Comparison of ENCODE assay signal across 14 cellular contexts in genomic region chr1:185409345-185409744, GRCh38.
"Had no signal": no experiment of that assay in that cellular context is flagged by ENCODE, and none has a peak within 500 bp of the region (broad histone marks: within the 10 kb centered on the region; RNA-seq: fewer than 3 reads in every experiment).

No MANE protein-coding gene starts in this region.

- H3K36me3 Mint-ChIP-seq: activated CD4-positive, alpha-beta memory T cell treated with anti-CD3 and anti-CD28 coated beads for 36 hours; neural progenitor cell had no signal

- H3K4me3 Mint-ChIP-seq: activated CD4-positive, alpha-beta memory T cell treated with anti-CD3 and anti-CD28 coated beads for 36 hours; activated naive CD4-positive, alpha-beta T cell treated with anti-CD3 and anti-CD28 coated beads for 36 hours; endodermal cell; neural progenitor cell; stimulated activated naive CD8-positive, alpha-beta T cell treated with anti-CD3 and anti-CD28 coated beads, Interleukin-15, amount 100 ng/mL, for 72 hours had no signal

- H3K4me1 Mint-ChIP-seq: endodermal cell had no signal

- ATAC-seq: left lung; psoas muscle; right cardiac atrium; stimulated activated naive CD8-positive, alpha-beta T cell treated with anti-CD3 and anti-CD28 coated beads, Interleukin-15, amount 100 ng/mL, for 72 hours had no signal

- H3K4me1 ChIP-seq: body of pancreas, psoas muscle, upper lobe of right lung had no signal

- H3K27ac Mint-ChIP-seq: activated CD4-positive, alpha-beta memory T cell treated with anti-CD3 and anti-CD28 coated beads for 36 hours; activated naive CD4-positive, alpha-beta T cell treated with anti-CD3 and anti-CD28 coated beads for 36 hours; endodermal cell; neural progenitor cell had no signal

- H3K4me2 ChIP-seq: neural progenitor cell had no signal

- DNase-seq: activated CD4-positive, alpha-beta memory T cell treated with anti-CD3 and anti-CD28 coated beads for 36 hours; activated naive CD4-positive, alpha-beta T cell treated with anti-CD3 and anti-CD28 coated beads for 36 hours; body of pancreas; dorsolateral prefrontal cortex; endodermal cell; left lung; psoas muscle; right cardiac atrium; stimulated activated CD4-positive, alpha-beta T cell treated with anti-CD3 and anti-CD28 coated beads, Interleukin-15, amount 100 ng/mL, for 24 hours; stimulated activated CD4-positive, alpha-beta T cell treated with anti-CD3 and anti-CD28 coated beads, Interleukin-2, amount 100 ng/mL, for 48 hours; stimulated activated naive CD8-positive, alpha-beta T cell treated with anti-CD3 and anti-CD28 coated beads, Interleukin-15, amount 100 ng/mL, for 72 hours; upper lobe of right lung had no signal

- H3K27me3 Mint-ChIP-seq: activated CD4-positive, alpha-beta memory T cell treated with anti-CD3 and anti-CD28 coated beads for 36 hours; stimulated activated naive CD8-positive, alpha-beta T cell treated with anti-CD3 and anti-CD28 coated beads, Interleukin-15, amount 100 ng/mL, for 72 hours had no signal

- H3K27ac ChIP-seq: dorsolateral prefrontal cortex, neural progenitor cell, psoas muscle, upper lobe of right lung had no signal

- H3K4me3 ChIP-seq: body of pancreas, dorsolateral prefrontal cortex, left lung, neural progenitor cell, psoas muscle, skin epidermis, upper lobe of right lung had no signal

- H3K27me3 ChIP-seq: body of pancreas, left lung, neural progenitor cell, upper lobe of right lung had no signal

- H2AFZ ChIP-seq: neural progenitor cell had no signal

- H3K9ac ChIP-seq: neural progenitor cell had no signal
